In the genomic region with DNA sequence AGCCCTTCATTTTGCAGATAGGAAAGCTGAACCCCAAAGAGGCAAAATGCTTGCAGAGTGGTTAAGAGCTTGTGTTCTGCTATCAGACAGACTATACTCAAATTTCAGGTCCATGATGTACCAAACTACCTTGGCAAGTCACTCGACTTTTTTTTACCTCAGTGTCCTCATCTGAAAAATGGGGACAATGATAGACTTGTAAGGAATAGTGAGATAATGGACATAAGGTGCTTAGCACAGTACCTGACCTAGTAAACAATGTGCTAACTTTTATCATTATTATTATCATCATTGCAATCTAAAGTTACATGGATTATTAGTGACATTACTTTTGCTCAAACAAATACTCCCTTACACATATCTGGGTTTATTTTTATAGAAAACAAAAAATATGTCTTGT, we compare ENCODE assay signal across 2 cellular contexts.
TF ChIP-seq lines count a peak whose summit lies in the region.

No MANE protein-coding gene starts in this region.

TF ChIP-seq in IMR-90, 13 proteins besides CTCF, POLR2A, EP300 and RAD21:
- no peak for TF ChIP-seq BHLHE40 (IDR thresholded peaks at IDR 0.05; ENCODE audit: low read depth, low read length)

TF ChIP-seq in K562, 482 proteins besides CTCF, POLR2A, EP300 and RAD21:
- TF ChIP-seq SMARCA5 (IDR thresholded peaks at IDR 0.05) (peak; percentile 75), HDAC2 (IDR thresholded peaks at IDR 0.05) (peak; percentile 60; the same call in 1 of the 2 replicates), ADNP (tag; IDR thresholded peaks at IDR 0.05) (peak; percentile 91), ZNF780A (CRISPR knock-in tag; IDR thresholded peaks at IDR 0.05) (no peak), MTA2 (IDR thresholded peaks at IDR 0.05; ENCODE audit: low read depth) (no peak), ZEB2 (IDR thresholded peaks at IDR 0.05) (no peak), BCOR (IDR thresholded peaks at IDR 0.05) (peak; percentile 97), KDM1A (IDR thresholded peaks at IDR 0.05) (peak; percentile 83 to 93), SMARCC2 (IDR thresholded peaks at IDR 0.05; ENCODE audit: low read depth) (no peak), RCOR1 (IDR thresholded peaks at IDR 0.05; ENCODE audit: borderline replicate concordance in 1 of 2, low read depth in 2 of 2, low read length in 2 of 2) (peak in 1 of 2 experiments; percentile 53; a peak in 3 of 4 replicates), CHD4 (IDR thresholded peaks at IDR 0.05; ENCODE audit: insufficient read depth, insufficient replicate concordance, low read depth, low read length, poor library complexity, severe bottlenecking) (peak; percentile 92), KLF16 (IDR thresholded peaks at IDR 0.05) (no peak), PHF20 (IDR thresholded peaks at IDR 0.05; ENCODE audit: partially characterized antibody) (peak; percentile 28), RBM25 (IDR thresholded peaks at IDR 0.05; ENCODE audit: low read depth, low read length, severe bottlenecking) (peak; percentile 99)
- TF ChIP-seq, protein P1, sequence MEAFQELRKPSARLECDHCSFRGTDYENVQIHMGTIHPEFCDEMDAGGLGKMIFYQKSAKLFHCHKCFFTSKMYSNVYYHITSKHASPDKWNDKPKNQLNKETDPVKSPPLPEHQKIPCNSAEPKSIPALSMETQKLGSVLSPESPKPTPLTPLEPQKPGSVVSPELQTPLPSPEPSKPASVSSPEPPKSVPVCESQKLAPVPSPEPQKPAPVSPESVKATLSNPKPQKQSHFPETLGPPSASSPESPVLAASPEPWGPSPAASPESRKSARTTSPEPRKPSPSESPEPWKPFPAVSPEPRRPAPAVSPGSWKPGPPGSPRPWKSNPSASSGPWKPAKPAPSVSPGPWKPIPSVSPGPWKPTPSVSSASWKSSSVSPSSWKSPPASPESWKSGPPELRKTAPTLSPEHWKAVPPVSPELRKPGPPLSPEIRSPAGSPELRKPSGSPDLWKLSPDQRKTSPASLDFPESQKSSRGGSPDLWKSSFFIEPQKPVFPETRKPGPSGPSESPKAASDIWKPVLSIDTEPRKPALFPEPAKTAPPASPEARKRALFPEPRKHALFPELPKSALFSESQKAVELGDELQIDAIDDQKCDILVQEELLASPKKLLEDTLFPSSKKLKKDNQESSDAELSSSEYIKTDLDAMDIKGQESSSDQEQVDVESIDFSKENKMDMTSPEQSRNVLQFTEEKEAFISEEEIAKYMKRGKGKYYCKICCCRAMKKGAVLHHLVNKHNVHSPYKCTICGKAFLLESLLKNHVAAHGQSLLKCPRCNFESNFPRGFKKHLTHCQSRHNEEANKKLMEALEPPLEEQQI (IDR thresholded peaks at IDR 0.05): peak; percentile 58; the same call in 1 of the 2 replicates
